ENCODE assay signal across 19 cellular contexts in the genomic region with DNA sequence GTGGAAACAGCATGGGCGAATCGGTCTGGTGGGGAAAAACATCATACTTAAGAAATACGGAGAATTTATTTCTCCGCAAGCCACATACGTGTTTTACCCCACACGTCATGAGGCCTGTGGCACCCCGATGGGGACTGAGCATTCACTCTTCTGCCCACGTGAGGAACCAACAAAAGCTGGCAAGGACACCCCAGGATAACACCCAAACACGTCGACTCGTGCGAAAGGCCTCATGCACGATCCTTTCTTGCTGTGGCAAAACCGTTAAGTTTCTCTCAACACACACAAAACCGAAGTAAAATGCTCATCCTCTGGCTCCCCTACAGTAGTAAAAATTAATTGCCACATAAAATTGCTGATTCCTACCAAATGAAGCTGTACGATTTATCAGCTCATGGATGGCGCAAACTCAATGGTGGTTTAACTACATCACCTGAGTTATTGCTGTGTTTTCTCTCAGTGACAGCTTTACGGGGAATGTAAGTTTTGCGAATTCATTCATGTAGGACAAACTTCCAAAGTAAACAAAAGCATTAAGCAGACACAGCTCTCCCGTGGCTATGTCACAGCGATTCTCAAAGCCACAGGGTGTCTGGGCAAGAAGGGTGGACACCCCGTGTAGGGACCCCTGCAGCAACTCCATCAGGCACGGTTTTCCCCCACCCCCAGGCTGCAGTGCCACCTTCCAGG.
DNase-seq lines count a peak whose midpoint lies in the region; ATAC-seq, FAIRE-seq and TF ChIP-seq lines count a peak whose summit lies in the region.
"Had no signal": no experiment of that assay in that cellular context is flagged by ENCODE, and none has a peak within 500 bp of the region (broad histone marks: within the 10 kb centered on the region; RNA-seq: fewer than 3 reads in every experiment).

No MANE protein-coding gene starts in this region.

- no peaks in the 10 kb centered on the region for H3K27me3 Mint-ChIP-seq in natural killer cell treated with Interleukin-12 subunit alpha and Interleukin-12 subunit beta and Interleukin-15 and Interleukin-18, amount 100 ng/mL, for 72 hours
- H3K27me3 Mint-ChIP-seq in activated CD4-positive, alpha-beta T cell treated with anti-CD3 and anti-CD28 coated beads for 36 hours: peaks cover 33% of the 10 kb centered on the region

- intact Hi-C loops in heart left ventricle (cut with DNase I) (loop anchor here in 7 of 10 donors (5.0 to 10.0 kb wide), 9 partner anchors 59 to 149 kb away; a partner anchor contains a TSS), Right ventricle myocardium inferior (cut with DNase I) (loop anchor here (5.0 kb wide), 3 partner anchors 61 to 279 kb away; no protein-coding TSS in a partner anchor), vagina (cut with DNase I) (loop anchor here (5.0 kb wide), 2 partner anchors 66 to 84 kb away; no protein-coding TSS in a partner anchor)
- intact Hi-C loops in activated CD4-positive, alpha-beta T cell treated with anti-CD3 and anti-CD28 coated beads for 36 hours (cut with DNase I, micrococcal nuclease): no loop called here

- peak overlapping the region in 8 of 12 donors; percentile 20 to 90 (median 52) for H3K27ac ChIP-seq in heart left ventricle
- peak overlapping the region; percentile 97 for H3K27ac ChIP-seq in vagina

- peak overlapping the region; percentile 28 for H3K4me3 Mint-ChIP-seq in natural killer cell treated with Interleukin-12 subunit alpha and Interleukin-12 subunit beta and Interleukin-15 and Interleukin-18, amount 100 ng/mL, for 72 hours
- H3K4me3 Mint-ChIP-seq in activated CD4-positive, alpha-beta T cell treated with anti-CD3 and anti-CD28 coated beads for 36 hours: no peak overlapping the region

- H3K9me3 ChIP-seq in heart left ventricle (no peaks in the 10 kb centered on the region), vagina (no peaks in the 10 kb centered on the region)
- H3K9me3 ChIP-seq: mucosa of descending colon had no signal

- TF ChIP-seq POLR2A in heart left ventricle (IDR thresholded peaks at IDR 0.05) (no peak), vagina (IDR thresholded peaks at IDR 0.05) (no peak)

- 83 to 86% (median 83%) methylated on average over 23 of the region's 23 CpGs for WGBS in heart left ventricle, 4 donors

- CTCF ChIA-PET in activated CD4-positive, alpha-beta T cell treated with anti-CD3 and anti-CD28 coated beads for 36 hours (lab: Charles Lee): interaction anchor here (0.7 to 1.4 kb wide), 2 partner anchors 18 to 35 kb away, joined by 3 to 8 read pairs; no protein-coding TSS in a partner anchor

- H3K36me3 ChIP-seq in heart left ventricle (no peaks in the 10 kb centered on the region), bronchial epithelial cell (ENCODE audit: control insufficient read depth, insufficient read depth, low read length) (peaks cover 5% of the 10 kb centered on the region), vagina (no peaks in the 10 kb centered on the region)

- POLR2A ChIA-PET in activated CD4-positive, alpha-beta T cell treated with anti-CD3 and anti-CD28 coated beads for 36 hours (lab: Charles Lee): no interaction called here

- H3K4me3 ChIP-seq in heart left ventricle: no peak overlapping the region
- no peak overlapping the region for H3K4me3 ChIP-seq in bronchial epithelial cell (ENCODE audit: low read depth, low read length)
- H3K4me3 ChIP-seq in vagina: no peak overlapping the region
- H3K4me3 ChIP-seq: mucosa of descending colon had no signal

- no peaks in the 10 kb centered on the region for H3K9me3 Mint-ChIP-seq in natural killer cell treated with Interleukin-12 subunit alpha and Interleukin-12 subunit beta and Interleukin-15 and Interleukin-18, amount 100 ng/mL, for 72 hours
- no peaks in the 10 kb centered on the region for H3K9me3 Mint-ChIP-seq in activated CD4-positive, alpha-beta T cell treated with anti-CD3 and anti-CD28 coated beads for 36 hours (ENCODE audit: low read depth)
- H3K9me3 Mint-ChIP-seq: activated T-helper 2 cell treated with anti-CD3 and anti-CD28 coated beads, Interferon-gamma antibody, Interleukin-2, Interleukin-4, amounts not matched to agents 10 μg/mL and 5 μg/mL and 100 μg/mL, durations not matched to agents 14 hours and 24 hours and 36 hours had no signal

- H3K4me1 Mint-ChIP-seq in natural killer cell treated with Interleukin-12 subunit alpha and Interleukin-12 subunit beta and Interleukin-15 and Interleukin-18, amount 100 ng/mL, for 72 hours (ENCODE audit: low read depth in 2 of 2): peaks cover 81 to 82% of the 10 kb centered on the region in 2 donors
- peaks cover 15% of the 10 kb centered on the region for H3K4me1 Mint-ChIP-seq in activated CD4-positive, alpha-beta T cell treated with anti-CD3 and anti-CD28 coated beads for 36 hours

- no peak for TF ChIP-seq CTCF in heart left ventricle (IDR thresholded peaks at IDR 0.05)
- TF ChIP-seq CTCF in bronchial epithelial cell (IDR thresholded peaks at IDR 0.05; ENCODE audit: insufficient read depth, low read length, severe bottlenecking): no peak
- TF ChIP-seq CTCF in vagina (IDR thresholded peaks at IDR 0.05): no peak

- H3K27ac Mint-ChIP-seq in natural killer cell treated with Interleukin-12 subunit alpha and Interleukin-12 subunit beta and Interleukin-15 and Interleukin-18, amount 100 ng/mL, for 72 hours: peak overlapping the region; percentile 84 to 94
- no peak overlapping the region for H3K27ac Mint-ChIP-seq in activated CD4-positive, alpha-beta T cell treated with anti-CD3 and anti-CD28 coated beads for 36 hours
- H3K27ac Mint-ChIP-seq: activated T-helper 2 cell treated with anti-CD3 and anti-CD28 coated beads, Interferon-gamma antibody, Interleukin-2, Interleukin-4, amounts not matched to agents 10 μg/mL and 5 μg/mL and 100 μg/mL, durations not matched to agents 14 hours and 24 hours and 36 hours had no signal

- peak; percentile 47 for FAIRE-seq in bronchial epithelial cell (lab: Jason Lieb, UNC)

- H3K4me1 ChIP-seq in heart left ventricle: peaks cover 17 to 92% (median 85%) of the 10 kb centered on the region in 12 donors
- peaks cover 86% of the 10 kb centered on the region for H3K4me1 ChIP-seq in vagina

- ATAC-seq in heart left ventricle (no peak), Right ventricle myocardium inferior (no peak)
- ATAC-seq in natural killer cell treated with Interleukin-12 subunit alpha and Interleukin-12 subunit beta and Interleukin-15 and Interleukin-18, amount 100 ng/mL, for 72 hours: no peak
- no peak for ATAC-seq in activated CD4-positive, alpha-beta T cell treated with anti-CD3 and anti-CD28 coated beads for 36 hours
- ATAC-seq: foreskin keratinocyte, HCT116, mucosa of descending colon had no signal

- no peak for DNase-seq in heart left ventricle
- DNase-seq in Right ventricle myocardium inferior (ENCODE audit: missing footprints): no peak
- DNase-seq in bronchial epithelial cell (ENCODE audit: low read depth): no peak
- no peak for DNase-seq in natural killer cell treated with Interleukin-12 subunit alpha and Interleukin-12 subunit beta and Interleukin-15 and Interleukin-18, amount 100 ng/mL, for 72 hours (ENCODE audit: low spot score)
- no peak for DNase-seq in vagina (ENCODE audit: extremely low spot score in 2 of 2)
- no peak for DNase-seq in SHP77 (lab: John Stamatoyannopoulos, UW)
- DNase-seq in activated CD4-positive, alpha-beta T cell treated with anti-CD3 and anti-CD28 coated beads for 36 hours: no peak
- DNase-seq in HCEC 1CT: no peak
- DNase-seq: 8988T; activated CD4-positive, alpha-beta T cell treated with anti-CD3 and anti-CD28 coated beads, Interleukin-2, amount 50 U/mL, for 48 hours; foreskin keratinocyte; Kasumi-1; NCI-H1694 treated with DMSO at 0.1 percent for 48 hours; NCI-H524 treated with DMSO at 0.1 percent for 48 hours; stimulated activated CD4-positive, alpha-beta T cell treated with anti-CD3 and anti-CD28 coated beads, Interleukin-4, amount 100 ng/mL, for 1 hour; T1000 had no signal

- H3K27me3 ChIP-seq in heart left ventricle (no peaks in the 10 kb centered on the region), bronchial epithelial cell (ENCODE audit: control insufficient read depth, insufficient read depth, low read length) (no peaks in the 10 kb centered on the region), vagina (no peaks in the 10 kb centered on the region)
- H3K27me3 ChIP-seq: foreskin keratinocyte had no signal

- H3K36me3 Mint-ChIP-seq in natural killer cell treated with Interleukin-12 subunit alpha and Interleukin-12 subunit beta and Interleukin-15 and Interleukin-18, amount 100 ng/mL, for 72 hours: no peaks in the 10 kb centered on the region
- H3K36me3 Mint-ChIP-seq in activated CD4-positive, alpha-beta T cell treated with anti-CD3 and anti-CD28 coated beads for 36 hours (ENCODE audit: low read depth): no peaks in the 10 kb centered on the region

Comparison
In these comparisons a context has a peak if more than half of its experiments do, and no peak if none do; other contexts are left out.
1. intact Hi-C loops: an anchor here in heart left ventricle (5.0 to 10.0 kb wide), Right ventricle myocardium inferior (5.0 kb wide) and vagina (5.0 kb wide); none called in activated CD4-positive, alpha-beta T cell treated with anti-CD3 and anti-CD28 coated beads for 36 hours.